Comparison of ENCODE assay signal across 15 cellular contexts in the genomic region with DNA sequence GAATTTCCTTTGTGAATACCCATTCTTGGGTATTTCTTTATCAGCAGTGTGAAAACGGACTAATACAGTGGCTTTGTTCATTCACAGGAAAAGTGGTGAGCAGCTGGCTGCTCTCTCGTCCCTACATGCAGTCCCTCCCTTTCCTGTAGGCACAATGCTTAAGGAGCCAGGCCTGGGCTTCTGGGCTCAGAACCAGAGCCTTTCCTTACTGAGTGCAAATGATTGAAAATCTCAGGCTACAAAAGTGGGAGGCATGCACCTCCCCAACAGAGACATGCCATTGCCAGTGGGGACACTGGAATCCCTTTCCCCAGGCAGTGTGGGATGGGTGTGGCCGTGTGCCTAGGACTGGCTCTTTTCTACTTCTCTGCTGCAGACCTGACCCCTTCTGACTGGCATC.
A peak's percentile ranks its signal among the peaks of the same experiment; 100 is the strongest.
DNase-seq lines count a peak whose midpoint lies in the region; ATAC-seq and TF ChIP-seq lines count a peak whose summit lies in the region.
"Had no signal": no experiment of that assay in that cellular context is flagged by ENCODE, and none has a peak within 500 bp of the region (broad histone marks: within the 10 kb centered on the region; RNA-seq: fewer than 3 reads in every experiment).

No MANE protein-coding gene starts in this region.

- H3K4me3 Mint-ChIP-seq in activated CD4-positive, alpha-beta T cell treated with anti-CD3 and anti-CD28 coated beads for 36 hours = no peak overlapping the region
- H3K4me3 Mint-ChIP-seq: activated CD4-positive, alpha-beta T cell treated with anti-CD3 and anti-CD28 coated beads, Interleukin-2, amount 10 ng/mL, durations not matched to agents 24 days and 14 days; activated T-cell treated with anti-CD3 and anti-CD28 coated beads, Interleukin-2, amount 50 U/mL, for 72 hours; endodermal cell; GM23338 had no signal

- peak; percentile 1 for ATAC-seq in Right ventricle myocardium superior (ENCODE audit: poor library complexity)
- ATAC-seq in left cardiac atrium = peak; percentile 8 to 25
- ATAC-seq in upper lobe of right lung = no peak
- ATAC-seq in activated CD4-positive, alpha-beta T cell treated with anti-CD3 and anti-CD28 coated beads for 36 hours = no peak
- ATAC-seq: activated T-cell treated with anti-CD3 and anti-CD28 coated beads, Interleukin-2, amount 50 U/mL, for 72 hours; GM23338; mucosa of descending colon had no signal

- intact Hi-C loops in Right ventricle myocardium superior (cut with DNase I) = no loop called here
- intact Hi-C loops in cardiac septum (cut with DNase I) = no loop called here
- intact Hi-C loops in left cardiac atrium (cut with DNase I) = no loop called here
- intact Hi-C loops in ovary (cut with DNase I) = no loop called here
- intact Hi-C loops in upper lobe of right lung (cut with DNase I) = no loop called here
- intact Hi-C loops in activated CD4-positive, alpha-beta T cell treated with anti-CD3 and anti-CD28 coated beads for 36 hours (cut with DNase I, micrococcal nuclease) = no loop called here

- H3K4me3 ChIP-seq in ovary (no peak overlapping the region), upper lobe of right lung (no peak overlapping the region)
- H3K4me3 ChIP-seq: GM23338, mucosa of descending colon, testis had no signal

- H3K27me3 Mint-ChIP-seq in activated CD4-positive, alpha-beta T cell treated with anti-CD3 and anti-CD28 coated beads for 36 hours = no peaks in the 10 kb centered on the region

- no peaks in the 10 kb centered on the region for H3K36me3 ChIP-seq in ovary
- no peaks in the 10 kb centered on the region for H3K36me3 ChIP-seq in upper lobe of right lung

- H3K27me3 ChIP-seq in ovary = no peaks in the 10 kb centered on the region
- no peaks in the 10 kb centered on the region for H3K27me3 ChIP-seq in upper lobe of right lung
- H3K27me3 ChIP-seq: testis had no signal

- no peaks in the 10 kb centered on the region for H3K4me1 Mint-ChIP-seq in activated CD4-positive, alpha-beta T cell treated with anti-CD3 and anti-CD28 coated beads for 36 hours
- H3K4me1 Mint-ChIP-seq: activated CD4-positive, alpha-beta T cell treated with anti-CD3 and anti-CD28 coated beads, Interleukin-2, amount 10 ng/mL, durations not matched to agents 24 days and 14 days; endodermal cell; GM23338 had no signal

- peak overlapping the region; percentile 70 to 75 for H3K27ac ChIP-seq in ovary
- peak overlapping the region; percentile 75 for H3K27ac ChIP-seq in upper lobe of right lung

- H3K36me3 Mint-ChIP-seq in activated CD4-positive, alpha-beta T cell treated with anti-CD3 and anti-CD28 coated beads for 36 hours (ENCODE audit: low read depth) = no peaks in the 10 kb centered on the region

- no peaks in the 10 kb centered on the region for H3K9me3 ChIP-seq in ovary
- no peaks in the 10 kb centered on the region for H3K9me3 ChIP-seq in upper lobe of right lung
- H3K9me3 ChIP-seq: mucosa of descending colon, testis had no signal

- H3K27ac Mint-ChIP-seq in activated CD4-positive, alpha-beta T cell treated with anti-CD3 and anti-CD28 coated beads for 36 hours = no peak overlapping the region
- H3K27ac Mint-ChIP-seq: activated CD4-positive, alpha-beta T cell treated with anti-CD3 and anti-CD28 coated beads, Interleukin-2, amount 10 ng/mL, durations not matched to agents 24 days and 14 days; activated T-cell treated with anti-CD3 and anti-CD28 coated beads, Interleukin-2, amount 50 U/mL, for 72 hours; endodermal cell; GM23338 had no signal

- TF ChIP-seq CTCF in ovary (IDR thresholded peaks at IDR 0.05) = no peak
- TF ChIP-seq CTCF in upper lobe of right lung (IDR thresholded peaks at IDR 0.05) = no peak

- CTCF ChIA-PET in activated CD4-positive, alpha-beta T cell treated with anti-CD3 and anti-CD28 coated beads for 36 hours (lab: Charles Lee) = no interaction called here

- H3K4me1 ChIP-seq in ovary (ENCODE audit: insufficient read depth) (peaks cover 31% of the 10 kb centered on the region), upper lobe of right lung (peaks cover 34% of the 10 kb centered on the region)

- no peak for TF ChIP-seq POLR2A in ovary (IDR thresholded peaks at IDR 0.05)

- no peak for DNase-seq in Right ventricle myocardium superior
- DNase-seq in cardiac septum (ENCODE audit: low spot score) = no peak
- peak; percentile 65 for DNase-seq in left cardiac atrium
- no peak for DNase-seq in ovary
- DNase-seq in upper lobe of right lung = no peak
- no peak for DNase-seq in nucleus accumbens (lab: John Stamatoyannopoulos, UW)
- DNase-seq in OCI-M1 (lab: John Stamatoyannopoulos, UW) = no peak
- DNase-seq in activated CD4-positive, alpha-beta T cell treated with anti-CD3 and anti-CD28 coated beads for 36 hours = no peak
- DNase-seq: activated CD4-positive, alpha-beta T cell treated with anti-CD3 and anti-CD28 coated beads, Interleukin-2, amount 10 ng/mL, durations not matched to agents 24 days and 14 days; activated T-cell treated with anti-CD3 and anti-CD28 coated beads, Interleukin-2, amount 50 U/mL, for 72 hours; endodermal cell; mucosa of descending colon; NCI-H345; testis had no signal

- POLR2A ChIA-PET in activated CD4-positive, alpha-beta T cell treated with anti-CD3 and anti-CD28 coated beads for 36 hours (lab: Charles Lee) = no interaction called here

- 50 to 68% (median 58%) methylated on average over 3 of the region's 3 CpGs for WGBS in ovary, 3 donors

- TF ChIP-seq EP300 in ovary (IDR thresholded peaks at IDR 0.05) = no peak

- no peaks in the 10 kb centered on the region for H3K9me3 Mint-ChIP-seq in activated CD4-positive, alpha-beta T cell treated with anti-CD3 and anti-CD28 coated beads for 36 hours (ENCODE audit: low read depth)
- H3K9me3 Mint-ChIP-seq: activated CD4-positive, alpha-beta T cell treated with anti-CD3 and anti-CD28 coated beads, Interleukin-2, amount 10 ng/mL, durations not matched to agents 24 days and 14 days; activated T-cell treated with anti-CD3 and anti-CD28 coated beads, Interleukin-2, amount 50 U/mL, for 72 hours; GM23338 had no signal

Comparison
In these comparisons a context has a peak if more than half of its experiments do, and no peak if none do; other contexts are left out.
1. ATAC-seq: peak in Right ventricle myocardium superior (single experiment) and left cardiac atrium (2 of 2); none in upper lobe of right lung (single experiment) and activated CD4-positive, alpha-beta T cell treated with anti-CD3 and anti-CD28 coated beads for 36 hours (single experiment).